Comparison of ENCODE assay signal across 8 cellular contexts in genomic region chr1:44797886-44798285, GRCh38. TPM values are rescaled to one million over a fixed set of nuclear protein-coding genes. Genes with fewer than 3 reads are reported as not detected.
"Had no signal": no experiment of that assay in that cellular context is flagged by ENCODE, and none has a peak within 500 bp of the region (broad histone marks: within the 10 kb centered on the region; RNA-seq: fewer than 3 reads in every experiment).

No MANE protein-coding gene starts in this region.

RNA-seq across cellular contexts. Expression of gene DYNLT4, which starts 9.3 kb away (rescaled TPM):
- total RNA-seq: activated T-cell treated with anti-CD3 and anti-CD28 coated beads, Interleukin-2, amount 50 U/mL, for 4 hours; cardiac septum; mesenteric fat pad; mucosa of gallbladder; occipital lobe had no signal
- polyA plus RNA-seq: fibroblast of lung, keratinocyte, neural cell had no signal

RNA-seq across cellular contexts. Expression of gene BEST4, which starts 9.9 kb away (rescaled TPM):
- polyA plus RNA-seq: neural cell had no signal

RNA-seq across cellular contexts. Expression of gene BTBD19, which starts 10.4 kb away (rescaled TPM):
- polyA plus RNA-seq: neural cell had no signal
